Comparison of ENCODE assay signal across 9 cellular contexts in the genomic region with DNA sequence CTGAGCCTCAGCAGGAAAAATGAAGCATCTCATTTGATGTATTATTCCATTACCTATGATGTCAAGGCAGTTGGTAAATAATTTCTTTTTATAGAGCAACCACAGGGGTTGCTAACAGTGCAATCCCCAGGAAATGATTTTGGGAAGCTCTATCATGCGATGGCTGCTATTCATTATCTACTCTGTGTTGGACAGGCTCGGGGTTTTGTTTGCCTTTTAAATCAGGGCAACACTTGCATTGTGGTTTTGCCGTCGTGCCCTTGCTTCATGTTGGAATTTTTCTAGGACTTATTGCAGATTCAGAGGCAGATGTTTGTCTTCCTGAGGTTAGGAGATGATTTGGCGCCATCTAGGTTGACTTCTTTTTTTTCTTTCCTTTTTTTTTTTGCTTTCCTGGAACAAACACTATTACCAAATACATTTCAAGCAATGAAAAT.
DNase-seq lines count a peak whose midpoint lies in the region; ATAC-seq and TF ChIP-seq lines count a peak whose summit lies in the region.
"Had no signal": no experiment of that assay in that cellular context is flagged by ENCODE, and none has a peak within 500 bp of the region (broad histone marks: within the 10 kb centered on the region; RNA-seq: fewer than 3 reads in every experiment).

No MANE protein-coding gene starts in this region.

- no peaks in the 10 kb centered on the region for H3K36me3 Mint-ChIP-seq in activated T-cell treated with anti-CD3 and anti-CD28 coated beads, Interleukin-2, amount 50 U/mL, for 72 hours (ENCODE audit: insufficient read depth in 2 of 2)
- H3K36me3 Mint-ChIP-seq: activated naive CD8-positive, alpha-beta T cell treated with anti-CD3 and anti-CD28 coated beads, Interleukin-2, amount 10 ng/mL, durations not matched to agents 7 days and 5 days had no signal

- DNase-seq in heart right ventricle: no peak
- no peak for DNase-seq in right atrium auricular region (ENCODE audit: low spot score)
- DNase-seq in SJCRH30: peak; percentile 68 to 81
- DNase-seq in foreskin melanocyte: peak; percentile 74
- DNase-seq in activated T-cell treated with anti-CD3 and anti-CD28 coated beads for 4 hours: no peak
- DNase-seq in activated T-cell treated with anti-CD3 and anti-CD28 coated beads, Interleukin-2, amount 50 U/mL, for 72 hours: no peak
- DNase-seq in GM13977 (ENCODE audit: low spot score): no peak
- DNase-seq in inferior parietal cortex (ENCODE audit: extremely low spot score): no peak
- DNase-seq: activated naive CD8-positive, alpha-beta T cell treated with anti-CD3 and anti-CD28 coated beads, Interleukin-2, amount 10 ng/mL, durations not matched to agents 7 days and 5 days had no signal

- H3K27ac Mint-ChIP-seq in activated T-cell treated with anti-CD3 and anti-CD28 coated beads, Interleukin-2, amount 50 U/mL, for 72 hours: no peak overlapping the region
- H3K27ac Mint-ChIP-seq: activated naive CD8-positive, alpha-beta T cell treated with anti-CD3 and anti-CD28 coated beads, Interleukin-2, amount 10 ng/mL, durations not matched to agents 7 days and 5 days had no signal

- H3K4me1 ChIP-seq in heart right ventricle (peaks cover 0 to 38% (median 11%) of the 10 kb centered on the region in 9 donors), right atrium auricular region (peaks cover 0 to 39% of the 10 kb centered on the region in 2 donors), SJCRH30 (peaks cover 35% of the 10 kb centered on the region)

- H3K27me3 Mint-ChIP-seq in activated T-cell treated with anti-CD3 and anti-CD28 coated beads, Interleukin-2, amount 50 U/mL, for 72 hours (ENCODE audit: low read depth): peaks cover 14% of the 10 kb centered on the region

- WGBS in heart right ventricle, 2 donors: 28 to 39% methylated on average over 5 of the region's 5 CpGs

- H3K4me3 ChIP-seq in heart right ventricle (no peak overlapping the region), right atrium auricular region (no peak overlapping the region), SJCRH30 (no peak overlapping the region)

- ATAC-seq in heart right ventricle: peak in 3 of 8 donors; percentile 18 to 21 (median 21)
- ATAC-seq in activated T-cell treated with anti-CD3 and anti-CD28 coated beads, Interleukin-2, amount 50 U/mL, for 72 hours (replicated peaks in 1 of 2): no peak

- in situ Hi-C loops in GM13977 (cut with MboI; ENCODE audit: low pct_unique_long_range_greater_than_20kb, low sequenced_read_pairs, unreplicated experiment): no loop called here

- intact Hi-C loops in heart right ventricle (cut with DNase I): loop anchor here in 1 of 10 donors (10.0 kb wide), 2 partner anchors 106 to 134 kb away; no protein-coding TSS in a partner anchor

- no peaks in the 10 kb centered on the region for H3K4me1 Mint-ChIP-seq in activated T-cell treated with anti-CD3 and anti-CD28 coated beads, Interleukin-2, amount 50 U/mL, for 72 hours (ENCODE audit: low read depth)
- H3K4me1 Mint-ChIP-seq: activated naive CD8-positive, alpha-beta T cell treated with anti-CD3 and anti-CD28 coated beads, Interleukin-2, amount 10 ng/mL, durations not matched to agents 7 days and 5 days had no signal

- H3K9me3 ChIP-seq in heart right ventricle: no peaks in the 10 kb centered on the region
- H3K9me3 ChIP-seq in right atrium auricular region: no peaks in the 10 kb centered on the region
- H3K9me3 ChIP-seq in SJCRH30 (replicated peaks): no peaks in the 10 kb centered on the region

- H3K27me3 ChIP-seq in heart right ventricle (no peaks in the 10 kb centered on the region), right atrium auricular region (no peaks in the 10 kb centered on the region), SJCRH30 (no peaks in the 10 kb centered on the region)

- H3K27ac ChIP-seq in heart right ventricle (peak overlapping the region in 3 of 10 donors; percentile 5 to 30 (median 24)), right atrium auricular region (peak overlapping the region in 1 of 2 donors; percentile 28), SJCRH30 (0 out of 2 replicates have a peak overlapping the region, but pooled peaks have one; percentile 5)

- no peak overlapping the region for H3K4me3 Mint-ChIP-seq in activated T-cell treated with anti-CD3 and anti-CD28 coated beads, Interleukin-2, amount 50 U/mL, for 72 hours
- H3K4me3 Mint-ChIP-seq: activated naive CD8-positive, alpha-beta T cell treated with anti-CD3 and anti-CD28 coated beads, Interleukin-2, amount 10 ng/mL, durations not matched to agents 7 days and 5 days had no signal

- H3K36me3 ChIP-seq in heart right ventricle (no peaks in the 10 kb centered on the region), right atrium auricular region (no peaks in the 10 kb centered on the region), SJCRH30 (no peaks in the 10 kb centered on the region)

- TF ChIP-seq CTCF in heart right ventricle (IDR thresholded peaks at IDR 0.05) (peak in 5 of 9 donors; percentile 11 to 44 (median 28)), right atrium auricular region (IDR thresholded peaks at IDR 0.05) (peak in 1 of 2 donors; percentile 55), GM13977 (IDR thresholded peaks at IDR 0.05; ENCODE audit: extremely low read depth, insufficient read depth, missing control alignments) (no peak)

- no peaks in the 10 kb centered on the region for H3K9me3 Mint-ChIP-seq in activated T-cell treated with anti-CD3 and anti-CD28 coated beads, Interleukin-2, amount 50 U/mL, for 72 hours
- H3K9me3 Mint-ChIP-seq: activated naive CD8-positive, alpha-beta T cell treated with anti-CD3 and anti-CD28 coated beads, Interleukin-2, amount 10 ng/mL, durations not matched to agents 7 days and 5 days had no signal

Comparison
In these comparisons a context has a peak if more than half of its experiments do, and no peak if none do; other contexts are left out.
1. DNase-seq: peak in SJCRH30 (2 of 2) and foreskin melanocyte (single experiment); none in heart right ventricle (0 of 2), right atrium auricular region (single experiment), activated T-cell treated with anti-CD3 and anti-CD28 coated beads for 4 hours (single experiment), activated T-cell treated with anti-CD3 and anti-CD28 coated beads, Interleukin-2, amount 50 U/mL, for 72 hours (0 of 2), GM13977 (single experiment) and inferior parietal cortex (single experiment).